13 cellular contexts compared by ENCODE assay signal in the genomic region with DNA sequence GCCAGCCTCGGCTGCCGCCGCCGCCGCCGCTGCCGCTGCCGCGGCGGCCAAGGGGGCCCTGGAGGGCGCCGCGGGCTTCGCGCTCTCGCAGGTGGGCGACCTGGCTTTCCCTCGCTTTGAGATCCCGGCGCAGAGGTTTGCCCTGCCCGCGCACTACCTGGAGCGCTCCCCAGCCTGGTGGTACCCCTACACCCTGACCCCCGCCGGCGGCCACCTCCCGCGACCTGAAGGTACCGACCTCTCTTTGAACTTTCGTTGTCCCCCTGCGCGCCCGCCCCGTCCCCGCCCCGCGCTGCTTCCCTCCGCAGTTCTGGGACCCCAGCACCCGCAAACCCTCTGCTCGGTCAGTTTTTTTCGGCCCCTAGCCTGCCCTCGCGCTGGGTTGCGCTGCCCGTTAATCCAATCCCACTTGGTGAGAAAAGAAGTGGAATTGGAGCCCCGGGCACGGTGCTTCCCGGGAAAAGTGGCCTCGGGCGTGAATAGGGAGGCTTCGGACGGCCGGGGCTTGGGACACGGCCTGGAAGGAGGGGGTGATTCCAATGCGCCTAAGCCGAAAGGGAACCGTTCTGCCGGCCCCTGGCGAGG. TPM values are rescaled to one million over a fixed set of nuclear protein-coding genes. Genes with fewer than 3 reads are reported as not detected.
A peak's percentile ranks its signal among the peaks of the same experiment; 100 is the strongest.
DNase-seq lines count a peak whose midpoint lies in the region; TF ChIP-seq lines count a peak whose summit lies in the region.
"Had no signal": no experiment of that assay in that cellular context is flagged by ENCODE, and none has a peak within 500 bp of the region (broad histone marks: within the 10 kb centered on the region; RNA-seq: fewer than 3 reads in every experiment).

No MANE protein-coding gene starts in this region.

- no peaks in the 10 kb centered on the region for H3K9me3 ChIP-seq in MG63

- H3K36me3 Mint-ChIP-seq in glutamatergic neuron (ENCODE audit: unreplicated experiment) = no peaks in the 10 kb centered on the region

- H3K27me3 ChIP-seq in MG63 = peaks cover 6% of the 10 kb centered on the region

- no peaks in the 10 kb centered on the region; the same call in 1 of the 2 replicates for H3K36me3 ChIP-seq in MG63

- H3K27ac ChIP-seq in skin epidermis = no peak overlapping the region

- H3K4me3 ChIP-seq in MG63 (peak overlapping the region; percentile 60), skin epidermis (peak overlapping the region in 5 of 7 experiments; percentile 18 to 36 (median 29))

- H3K27me3 Mint-ChIP-seq in glutamatergic neuron (ENCODE audit: unreplicated experiment) = peaks cover 44% of the 10 kb centered on the region

- H3K4me3 Mint-ChIP-seq in glutamatergic neuron (ENCODE audit: unreplicated experiment) = peak overlapping the region; percentile 57

- H3K9me3 Mint-ChIP-seq in glutamatergic neuron (ENCODE audit: unreplicated experiment) = peaks cover 12% of the 10 kb centered on the region

- DNase-seq in NCI-H748 (lab: John Stamatoyannopoulos, UW; ENCODE audit: unreplicated experiment) = peak; percentile 40
- no peak for DNase-seq in NCI-H748 treated with DMSO at 0.1 percent for 48 hours (lab: John Stamatoyannopoulos, UW)
- DNase-seq in MG63 = peak; percentile 39
- peak; percentile 34 for DNase-seq in glutamatergic neuron
- no peak for DNase-seq in A172 (ENCODE audit: low spot score)
- DNase-seq in SK-N-DZ (ENCODE audit: low spot score) = no peak
- DNase-seq in SHP77 treated with DMSO at 0.1 percent for 48 hours (lab: John Stamatoyannopoulos, UW) = no peak
- DNase-seq: HCEC 1CT, KG1 had no signal

- no peak overlapping the region for H3K27ac Mint-ChIP-seq in glutamatergic neuron (ENCODE audit: unreplicated experiment)

- H3K4me1 Mint-ChIP-seq in glutamatergic neuron (ENCODE audit: low read depth, unreplicated experiment) = peaks cover 7% of the 10 kb centered on the region

- no peak for TF ChIP-seq CTCF in glutamatergic neuron (IDR thresholded peaks at IDR 0.05; ENCODE audit: partially characterized antibody, unreplicated experiment)

RNA-seq across cellular contexts. Expression of a gene that starts 0.5 kb away (rescaled TPM):
- total RNA-seq in MG63 (2014; rRNA removed; shearing (Covaris generic); ENCODE audit: low replicate concordance) = 5.0 and 8.6 TPM in 2 replicates
- total RNA-seq in glutamatergic neuron (ENCODE audit: unreplicated experiment) = not detected
- not detected in 2 replicates for total RNA-seq in A172 (2014; rRNA removed; shearing (Covaris generic))
- 25.5 and 28.4 TPM in 2 replicates for polyA plus RNA-seq in SK-N-DZ (2014; cell fraction: cytosol; rRNA removed)
- polyA plus RNA-seq in SK-N-DZ (2014; cell fraction: nucleus; rRNA removed) = 6.8 and 12.3 TPM in 2 replicates
- total RNA-seq: endothelial cell of umbilical vein, lung had no signal
- polyA plus RNA-seq: AG04450, endothelial cell of umbilical vein, lung had no signal

RNA-seq across cellular contexts. Expression of a gene that starts 11.6 kb away (rescaled TPM):
- total RNA-seq in MG63 (2014; rRNA removed; shearing (Covaris generic); ENCODE audit: low replicate concordance) = 0.07 and 6.0 TPM in 2 replicates
- total RNA-seq in glutamatergic neuron (ENCODE audit: unreplicated experiment) = not detected
- total RNA-seq in A172 (2014; rRNA removed; shearing (Covaris generic)) = not detected in 2 replicates
- polyA plus RNA-seq in SK-N-DZ (2014; cell fraction: cytosol; rRNA removed) = 9.6 and 13.8 TPM in 2 replicates
- polyA plus RNA-seq in SK-N-DZ (2014; cell fraction: nucleus; rRNA removed) = 10.7 and 13.7 TPM in 2 replicates
- total RNA-seq: endothelial cell of umbilical vein, lung had no signal
- polyA plus RNA-seq: AG04450, endothelial cell of umbilical vein, lung had no signal

RNA-seq across cellular contexts. Expression of a gene that starts 17.9 kb away (rescaled TPM):
- 164 and 222 TPM in 2 replicates for total RNA-seq in MG63 (2014; rRNA removed; shearing (Covaris generic); ENCODE audit: low replicate concordance)
- total RNA-seq in glutamatergic neuron (ENCODE audit: unreplicated experiment) = 81.1 TPM
- 154 and 178 TPM in 2 replicates for total RNA-seq in A172 (2014; rRNA removed; shearing (Covaris generic))
- 532 and 549 TPM in 2 replicates for polyA plus RNA-seq in SK-N-DZ (2014; cell fraction: cytosol; rRNA removed)
- 533 and 597 TPM in 2 replicates for polyA plus RNA-seq in SK-N-DZ (2014; cell fraction: nucleus; rRNA removed)

Comparison
In these comparisons a context has a peak if more than half of its experiments do, and no peak if none do; other contexts are left out.
1. DNase-seq: peak in NCI-H748 (single experiment), MG63 (single experiment) and glutamatergic neuron (single experiment); none in NCI-H748 treated with DMSO at 0.1 percent for 48 hours (single experiment), A172 (single experiment), SK-N-DZ (single experiment) and SHP77 treated with DMSO at 0.1 percent for 48 hours (single experiment).